22 cellular contexts compared by ENCODE assay signal in the genomic region with DNA sequence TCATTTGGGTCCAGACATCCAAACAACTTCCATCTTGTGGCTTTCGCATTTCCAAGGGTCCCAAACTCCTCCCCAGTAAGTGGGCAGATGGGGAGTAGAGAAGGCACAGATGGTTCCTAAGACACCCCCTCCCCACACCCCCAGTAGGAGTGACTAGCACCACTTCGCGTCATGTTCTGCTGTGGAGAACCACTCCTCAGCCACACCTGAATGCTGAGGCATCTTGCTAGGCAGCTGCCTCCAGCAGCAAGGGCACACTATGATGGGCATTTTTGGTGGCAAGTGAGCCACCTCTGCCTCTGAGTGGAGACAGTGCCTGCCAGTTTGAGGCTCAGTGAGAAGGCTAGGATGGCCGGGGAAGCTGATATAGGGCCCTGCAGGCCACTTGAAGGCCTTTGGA. TPM values are rescaled to one million over a fixed set of nuclear protein-coding genes. Genes with fewer than 3 reads are reported as not detected.
"Had no signal": no experiment of that assay in that cellular context is flagged by ENCODE, and none has a peak within 500 bp of the region (broad histone marks: within the 10 kb centered on the region; RNA-seq: fewer than 3 reads in every experiment).

No MANE protein-coding gene starts in this region.

- ATAC-seq: activated naive CD4-positive, alpha-beta T cell treated with anti-CD3 and anti-CD28 coated beads, Interleukin-2, amount 50 U/mL, for 72 hours; activated T-cell treated with anti-CD3 and anti-CD28 coated beads, Interleukin-2, amount 50 U/mL, for 72 hours; stimulated activated naive B cell treated with anti-CD40 and anti-IgM and Interleukin-4, amounts not matched to agents 10 μg/mL and 1 μg/mL and 100 μg/mL, for 72 hours had no signal

- H3K4me1 ChIP-seq: adrenal gland, left ventricle myocardium inferior, tibial artery, uterus had no signal

- H3K4me3 ChIP-seq: adrenal gland, left ventricle myocardium inferior, tibial artery, uterus had no signal

- H3K27ac ChIP-seq: adrenal gland, left ventricle myocardium inferior, tibial artery, uterus, VCaP had no signal

- H3K36me3 ChIP-seq: adrenal gland, left ventricle myocardium inferior, tibial artery, uterus had no signal

- H3K9me3 ChIP-seq: adrenal gland, left ventricle myocardium inferior, tibial artery, uterus had no signal

- H3K27me3 ChIP-seq: adrenal gland, tibial artery, uterus had no signal

- DNase-seq: activated CD4-positive, alpha-beta T cell treated with anti-CD3 and anti-CD28 coated beads, Interleukin-2, amount 50 U/mL, for 4 hours; activated gamma-delta T cell treated with Interleukin-2 at 50 U/mL for 16 hours; activated T-cell treated with anti-CD3 and anti-CD28 coated beads, Interleukin-2, amount 50 U/mL, for 72 hours; adrenal gland; cerebellar nuclear complex; cortex of kidney; effector CD4-positive, alpha-beta T cell; foreskin melanocyte; glutamatergic neuron; left ventricle myocardium inferior; retina; stimulated activated naive B cell treated with anti-CD40 and anti-IgM and Interleukin-4, amounts not matched to agents 10 μg/mL and 1 μg/mL and 100 μg/mL, for 72 hours; T-helper 2 cell; tibial artery; uterus had no signal

RNA-seq across cellular contexts. Expression of a gene that starts 32.6 kb away (rescaled TPM):
- total RNA-seq: bronchial epithelial cell, fibroblast of lung, kidney epithelial cell, myocyte had no signal
- polyA plus RNA-seq: fibroblast of lung, neural cell had no signal
